In the genomic region with DNA sequence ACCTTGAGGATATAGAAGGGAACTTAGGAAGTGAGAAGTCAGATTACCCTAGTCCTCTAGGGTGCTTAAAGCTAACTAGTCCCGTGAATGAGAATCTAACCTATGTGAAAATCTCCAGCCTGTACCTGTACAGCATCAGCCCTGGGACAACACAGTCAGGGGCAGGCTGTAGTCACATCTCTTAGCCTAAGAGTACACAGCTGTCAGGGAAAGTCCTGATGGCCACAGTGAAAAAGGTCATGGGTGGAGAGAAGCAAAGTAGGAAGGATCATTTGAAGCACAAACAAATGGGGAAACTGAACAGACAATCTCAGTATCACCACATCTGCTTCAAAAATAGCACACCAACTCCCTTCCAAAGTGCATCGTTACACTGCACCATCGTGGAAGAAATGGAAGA, we compare ENCODE assay signal across 23 cellular contexts.
"Had no signal": no experiment of that assay in that cellular context is flagged by ENCODE, and none has a peak within 500 bp of the region (broad histone marks: within the 10 kb centered on the region; RNA-seq: fewer than 3 reads in every experiment).

No MANE protein-coding gene starts in this region.

- H3K9me3 Mint-ChIP-seq: mesothelial cell of epicardium; naive B cell; natural killer cell; nephron progenitor cell; neural progenitor cell; stimulated activated effector memory CD8-positive, alpha-beta T cell treated with anti-CD3 and anti-CD28 coated beads, Interleukin-12 subunit alpha, Interleukin-12 subunit beta, amount 100 ng/mL, for 72 hours had no signal

- DNase-seq: islet precursor cell; left ventricle myocardium inferior; mesendoderm; naive B cell; natural killer cell; nephron progenitor cell; ovary; posterior cingulate gyrus; retina; right cardiac atrium; stimulated activated CD4-positive, alpha-beta T cell treated with anti-CD3 and anti-CD28 coated beads, Interleukin-12 subunit alpha, Interleukin-12 subunit beta, amount 100 ng/mL, for 4 hours; stimulated activated CD4-positive, alpha-beta T cell treated with anti-CD3 and anti-CD28 coated beads, Interleukin-15, amount 100 ng/mL, for 24 hours; stimulated activated CD4-positive, alpha-beta T cell treated with anti-CD3 and anti-CD28 coated beads, Interleukin-4, amount 100 ng/mL, for 24 hours; stimulated activated naive CD8-positive, alpha-beta T cell treated with anti-CD3 and anti-CD28 coated beads, Interleukin-15, Interleukin-2, amounts not matched to agents 100 U/mL and 50 U/mL, for 24 hours; stomach; testis; thyroid gland; transverse colon; upper lobe of left lung had no signal

- ATAC-seq: natural killer cell; right cardiac atrium; sciatic nerve; stimulated activated effector memory CD8-positive, alpha-beta T cell treated with anti-CD3 and anti-CD28 coated beads, Interleukin-12 subunit alpha, Interleukin-12 subunit beta, amount 100 ng/mL, for 72 hours; stimulated activated naive CD8-positive, alpha-beta T cell treated with anti-CD3 and anti-CD28 coated beads, Interleukin-15, Interleukin-2, amounts not matched to agents 100 U/mL and 50 U/mL, for 24 hours had no signal

- H3K4me3 Mint-ChIP-seq: mesothelial cell of epicardium; naive B cell; natural killer cell; nephron progenitor cell; neural progenitor cell; stimulated activated effector memory CD8-positive, alpha-beta T cell treated with anti-CD3 and anti-CD28 coated beads, Interleukin-12 subunit alpha, Interleukin-12 subunit beta, amount 100 ng/mL, for 72 hours had no signal

- H3K27me3 Mint-ChIP-seq: naive B cell had no signal

- H3K4me1 Mint-ChIP-seq: mesothelial cell of epicardium; naive B cell; natural killer cell; stimulated activated effector memory CD8-positive, alpha-beta T cell treated with anti-CD3 and anti-CD28 coated beads, Interleukin-12 subunit alpha, Interleukin-12 subunit beta, amount 100 ng/mL, for 72 hours had no signal

- H3K27ac Mint-ChIP-seq: mesothelial cell of epicardium, natural killer cell had no signal
